Comparison of ENCODE assay signal across 18 cellular contexts in genomic region chr2:187523325-187523724, GRCh38.
"Had no signal": no experiment of that assay in that cellular context is flagged by ENCODE, and none has a peak within 500 bp of the region (broad histone marks: within the 10 kb centered on the region; RNA-seq: fewer than 3 reads in every experiment).

No MANE protein-coding gene starts in this region.

- H3K4me1 ChIP-seq: esophagus muscularis mucosa, gastroesophageal sphincter, left lung had no signal

- H3K4me3 ChIP-seq: coronary artery, dorsolateral prefrontal cortex, esophagus muscularis mucosa, gastroesophageal sphincter, heart left ventricle, left lung, lower lobe of right lung, mucosa of descending colon had no signal

- H3K36me3 Mint-ChIP-seq: naive B cell had no signal

- H3K27ac ChIP-seq: coronary artery, dorsolateral prefrontal cortex, esophagus muscularis mucosa, foreskin keratinocyte, gastroesophageal sphincter, heart left ventricle, left lung, lower lobe of right lung had no signal

- H3K27me3 Mint-ChIP-seq: naive B cell had no signal

- H3K27ac Mint-ChIP-seq: naive B cell had no signal

- H3K9me3 ChIP-seq: gastroesophageal sphincter, lower lobe of right lung, mucosa of descending colon had no signal

- ATAC-seq: foreskin keratinocyte, gastroesophageal sphincter, heart left ventricle, left cardiac atrium, left lung, left ventricle myocardium superior, lower lobe of right lung, mucosa of descending colon had no signal

- H3K4me1 Mint-ChIP-seq: naive B cell had no signal

- DNase-seq: dermis blood vessel endothelial cell; dorsolateral prefrontal cortex; effector CD4-positive, alpha-beta T cell; effector memory CD4-positive, alpha-beta T cell; foreskin keratinocyte; heart left ventricle; hippocampal formation; left cardiac atrium; left lung; left ventricle myocardium superior; lower lobe of right lung; mesenchymal stem cell; mucosa of descending colon; naive B cell had no signal

- H3K27me3 ChIP-seq: dorsolateral prefrontal cortex, esophagus muscularis mucosa, foreskin keratinocyte, gastroesophageal sphincter, heart left ventricle, left lung had no signal

- H3K4me3 Mint-ChIP-seq: mesothelial cell of epicardium, naive B cell had no signal
